8 cellular contexts compared by ENCODE assay signal in the genomic region with DNA sequence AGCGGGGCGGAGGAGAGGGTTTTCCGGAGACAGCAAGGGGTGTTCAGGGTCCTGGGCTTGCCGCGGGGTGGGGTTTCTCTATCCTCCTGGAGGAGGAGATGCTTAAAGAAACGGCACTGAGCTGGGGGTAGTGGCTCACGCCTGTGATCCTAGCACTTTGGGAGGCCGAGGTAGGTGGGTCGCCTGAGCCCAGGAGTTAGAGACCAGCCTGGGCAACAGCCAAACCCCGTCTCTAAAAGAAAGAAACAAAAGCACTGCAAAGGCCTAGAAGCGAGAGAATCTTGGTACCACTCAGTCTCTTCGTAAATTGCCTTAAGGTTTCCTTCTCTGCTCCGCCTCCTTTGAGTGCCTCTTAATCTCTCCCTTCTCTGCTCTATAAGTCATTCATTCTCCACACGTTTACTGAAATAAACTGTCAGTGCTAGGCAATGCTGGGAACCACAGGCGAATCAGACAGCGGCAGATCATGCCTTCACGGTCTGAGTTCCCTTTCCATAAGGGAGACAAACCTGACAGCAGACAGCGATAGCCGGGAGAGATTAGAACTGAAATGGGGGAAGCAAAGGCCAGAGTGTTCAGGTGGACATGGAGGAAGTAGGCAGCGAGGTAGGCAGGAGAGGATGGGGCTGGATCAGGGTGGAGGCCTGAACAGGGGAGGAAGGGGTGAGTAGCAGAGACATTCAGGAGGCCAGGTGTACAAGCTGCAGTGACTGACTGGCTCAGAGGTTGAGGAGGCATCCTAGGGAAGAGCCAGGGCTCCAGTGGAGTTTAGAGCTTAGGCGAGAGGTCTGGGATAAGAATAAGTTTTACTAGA. TPM values are rescaled to one million over a fixed set of nuclear protein-coding genes. Genes with fewer than 3 reads are reported as not detected.
DNase-seq lines count a peak whose midpoint lies in the region; ATAC-seq and TF ChIP-seq lines count a peak whose summit lies in the region.

No MANE protein-coding gene starts in this region.

- ATAC-seq in GM23338 (peak; percentile 17), GM19395 (IDR thresholded peaks at IDR 0.05; ENCODE audit: unreplicated experiment) (no peak)

- peaks cover 15% of the 10 kb centered on the region for H3K79me2 ChIP-seq in GM23338 (replicated peaks; ENCODE audit: insufficient read depth)

- H3K9me3 Mint-ChIP-seq in GM23338 (no peaks in the 10 kb centered on the region), glutamatergic neuron (ENCODE audit: unreplicated experiment) (peaks cover 5% of the 10 kb centered on the region)

- H4K20me1 ChIP-seq in GM23338 (replicated peaks; ENCODE audit: insufficient read depth) = peaks cover 20% of the 10 kb centered on the region

- H3K27ac ChIP-seq in GM23338 (ENCODE audit: low read depth) (peak overlapping the region; percentile 50; the same call in 1 of the 2 replicates), WERI-Rb-1 (peak overlapping the region; percentile 79), skeletal muscle tissue (ENCODE audit: low read depth, low read length) (peak overlapping the region; percentile 95)

- no peaks in the 10 kb centered on the region for H3K9me2 ChIP-seq in GM23338 (ENCODE audit: insufficient read depth)

- peaks cover 23% of the 10 kb centered on the region for H3K4me1 Mint-ChIP-seq in GM23338
- peaks cover 4% of the 10 kb centered on the region for H3K4me1 Mint-ChIP-seq in glutamatergic neuron (ENCODE audit: low read depth, unreplicated experiment)

- H3K27me3 ChIP-seq in GM23338 (ENCODE audit: insufficient read depth) (no peaks in the 10 kb centered on the region), WERI-Rb-1 (ENCODE audit: insufficient read depth, low read depth, severe bottlenecking) (no peaks in the 10 kb centered on the region), skeletal muscle tissue (ENCODE audit: control insufficient read depth in 3 of 3, insufficient read depth in 3 of 3, low read length in 3 of 3) (no peaks in the 10 kb centered on the region)

- H3K36me3 Mint-ChIP-seq in GM23338 (ENCODE audit: low read depth) = peaks cover 55% of the 10 kb centered on the region
- no peaks in the 10 kb centered on the region for H3K36me3 Mint-ChIP-seq in glutamatergic neuron (ENCODE audit: unreplicated experiment)

- CTCF ChIA-PET in HEK293T (lab: Yijun Ruan, JAX) = no interaction called here

- no peak for DNase-seq in GM23338 (ENCODE audit: low spot score)
- DNase-seq in WERI-Rb-1 = no peak
- DNase-seq in glutamatergic neuron = no peak
- DNase-seq in AG20443 (ENCODE audit: low spot score) = no peak
- DNase-seq in HEK293T (ENCODE audit: extremely low spot score) = no peak
- DNase-seq in cerebellar cortex (ENCODE audit: low spot score) = no peak

- peak overlapping the region; percentile 97 to 100 (median 97) for H3K9ac ChIP-seq in skeletal muscle tissue (ENCODE audit: low read depth in 1 of 3, low read length in 3 of 3)

- no peak for TF ChIP-seq CTCF in GM23338 (conservative IDR thresholded peaks at IDR 0.05; ENCODE audit: low read depth in 2 of 2)
- TF ChIP-seq CTCF in WERI-Rb-1 (IDR thresholded peaks at IDR 0.05; ENCODE audit: low read depth, low read length) = no peak
- TF ChIP-seq CTCF in glutamatergic neuron (IDR thresholded peaks at IDR 0.05; ENCODE audit: partially characterized antibody, unreplicated experiment) = no peak

- POLR2A ChIA-PET in HEK293T (lab: Yijun Ruan, JAX) = interaction anchor here (0.7 to 3.0 kb wide), 27 partner anchors 9 to 245 kb away, joined by 3 to 39 read pairs (median 6); a partner anchor contains a TSS

- H3K9me3 ChIP-seq in WERI-Rb-1 (ENCODE audit: severe bottlenecking) = no peaks in the 10 kb centered on the region
- H3K9me3 ChIP-seq in skeletal muscle tissue (ENCODE audit: control insufficient read depth in 3 of 3, low read length in 3 of 3) = no peaks in the 10 kb centered on the region

- peak overlapping the region; percentile 100 for H3K4me2 ChIP-seq in GM23338

- H3K4me3 ChIP-seq in GM23338 (peak overlapping the region; percentile 87), WERI-Rb-1 (ENCODE audit: low read depth, low read length) (peak overlapping the region; percentile 82), skeletal muscle tissue (ENCODE audit: low read length in 3 of 3) (peak overlapping the region; percentile 93 to 100 (median 99))

- H3K4me3 Mint-ChIP-seq in GM23338 = peak overlapping the region; percentile 99
- peak overlapping the region; percentile 100 for H3K4me3 Mint-ChIP-seq in glutamatergic neuron (ENCODE audit: unreplicated experiment)

- peak overlapping the region; percentile 76; the same call in 1 of the 2 replicates for H2AFZ ChIP-seq in GM23338

- H3K36me3 ChIP-seq in GM23338 (ENCODE audit: insufficient read depth) (peaks cover 37% of the 10 kb centered on the region), WERI-Rb-1 (peaks cover 40% of the 10 kb centered on the region), skeletal muscle tissue (ENCODE audit: control insufficient read depth in 3 of 3, insufficient read depth in 3 of 3, low read length in 3 of 3) (peaks cover 32 to 35% (median 34%) of the 10 kb centered on the region in 3 donors)

- H3K27me3 Mint-ChIP-seq in GM23338 (ENCODE audit: insufficient read depth, low read depth, poor library complexity) (peaks cover 18% of the 10 kb centered on the region), glutamatergic neuron (ENCODE audit: unreplicated experiment) (peaks cover 11% of the 10 kb centered on the region)

- H3F3A ChIP-seq in GM23338 (replicated peaks; ENCODE audit: low read depth) = peaks cover 23% of the 10 kb centered on the region

- peak overlapping the region; percentile 97 for H3K27ac Mint-ChIP-seq in GM23338
- peak overlapping the region; percentile 98 for H3K27ac Mint-ChIP-seq in glutamatergic neuron (ENCODE audit: unreplicated experiment)

- H3K4me1 ChIP-seq in GM23338 (ENCODE audit: insufficient read depth) (peaks cover 9% of the 10 kb centered on the region), skeletal muscle tissue (ENCODE audit: control insufficient read depth in 3 of 3, insufficient read depth in 3 of 3, low read length in 3 of 3) (peaks cover 22 to 34% (median 23%) of the 10 kb centered on the region in 3 donors)

TF ChIP-seq in HEK293T, 16 proteins besides CTCF, POLR2A, EP300 and RAD21:
- no peak for TF ChIP-seq HDGF (IDR thresholded peaks at IDR 0.05; ENCODE audit: borderline replicate concordance)
- TF ChIP-seq NFRKB (IDR thresholded peaks at IDR 0.05) = no peak
- no peak for TF ChIP-seq FOXM1 (IDR thresholded peaks at IDR 0.05; ENCODE audit: borderline replicate concordance)
- no peak for TF ChIP-seq ELF4 (IDR thresholded peaks at IDR 0.05)
- no peak for TF ChIP-seq L3MBTL2 (conservative IDR thresholded peaks at IDR 0.05)
- no peak for TF ChIP-seq ARNT (IDR thresholded peaks at IDR 0.05)
- no peak for TF ChIP-seq BHLHE40 (IDR thresholded peaks at IDR 0.05; ENCODE audit: borderline replicate concordance)
- TF ChIP-seq, protein P1, sequence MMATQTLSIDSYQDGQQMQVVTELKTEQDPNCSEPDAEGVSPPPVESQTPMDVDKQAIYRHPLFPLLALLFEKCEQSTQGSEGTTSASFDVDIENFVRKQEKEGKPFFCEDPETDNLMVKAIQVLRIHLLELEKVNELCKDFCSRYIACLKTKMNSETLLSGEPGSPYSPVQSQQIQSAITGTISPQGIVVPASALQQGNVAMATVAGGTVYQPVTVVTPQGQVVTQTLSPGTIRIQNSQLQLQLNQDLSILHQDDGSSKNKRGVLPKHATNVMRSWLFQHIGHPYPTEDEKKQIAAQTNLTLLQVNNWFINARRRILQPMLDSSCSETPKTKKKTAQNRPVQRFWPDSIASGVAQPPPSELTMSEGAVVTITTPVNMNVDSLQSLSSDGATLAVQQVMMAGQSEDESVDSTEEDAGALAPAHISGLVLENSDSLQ (IDR thresholded peaks at IDR 0.05) = no peak
- no peak for TF ChIP-seq CTBP1 (IDR thresholded peaks at IDR 0.05; ENCODE audit: borderline replicate concordance)
- no peak for TF ChIP-seq SP1 (IDR thresholded peaks at IDR 0.05)
- TF ChIP-seq FOXK2 (IDR thresholded peaks at IDR 0.05) = no peak

RNA-seq across cellular contexts. Expression of a gene that starts 0.6 kb away (rescaled TPM):
- total RNA-seq in GM23338 (2014; rRNA removed; shearing (Covaris generic)) = 509 and 527 TPM in 2 replicates
- polyA plus RNA-seq in GM23338 (2016; fragmentation: Nextera tagmentation; extraction: Ambion mirVana) = 215 and 226 TPM in 2 replicates
- total RNA-seq in glutamatergic neuron (ENCODE audit: unreplicated experiment) (247 TPM), skeletal muscle tissue (314 TPM)

RNA-seq across cellular contexts. Expression of a gene that starts 1.8 kb away (rescaled TPM):
- total RNA-seq in GM23338 (2014; rRNA removed; shearing (Covaris generic)) = 7.7 and 11.8 TPM in 2 replicates
- polyA plus RNA-seq in GM23338 (2016; fragmentation: Nextera tagmentation; extraction: Ambion mirVana) = 42.8 and 44.6 TPM in 2 replicates
- 6.3 TPM for total RNA-seq in glutamatergic neuron (ENCODE audit: unreplicated experiment)
- under 0.01 TPM for total RNA-seq in skeletal muscle tissue

RNA-seq across cellular contexts. Expression of a gene that starts 27.9 kb away (rescaled TPM):
- total RNA-seq in GM23338 (2014; rRNA removed; shearing (Covaris generic)) = 379 and 427 TPM in 2 replicates
- polyA plus RNA-seq in GM23338 (2016; fragmentation: Nextera tagmentation; extraction: Ambion mirVana) = 54.6 and 68.9 TPM in 2 replicates
- total RNA-seq in glutamatergic neuron (ENCODE audit: unreplicated experiment) = 975 TPM
- total RNA-seq in skeletal muscle tissue = 42.3 TPM
